In the genomic region with DNA sequence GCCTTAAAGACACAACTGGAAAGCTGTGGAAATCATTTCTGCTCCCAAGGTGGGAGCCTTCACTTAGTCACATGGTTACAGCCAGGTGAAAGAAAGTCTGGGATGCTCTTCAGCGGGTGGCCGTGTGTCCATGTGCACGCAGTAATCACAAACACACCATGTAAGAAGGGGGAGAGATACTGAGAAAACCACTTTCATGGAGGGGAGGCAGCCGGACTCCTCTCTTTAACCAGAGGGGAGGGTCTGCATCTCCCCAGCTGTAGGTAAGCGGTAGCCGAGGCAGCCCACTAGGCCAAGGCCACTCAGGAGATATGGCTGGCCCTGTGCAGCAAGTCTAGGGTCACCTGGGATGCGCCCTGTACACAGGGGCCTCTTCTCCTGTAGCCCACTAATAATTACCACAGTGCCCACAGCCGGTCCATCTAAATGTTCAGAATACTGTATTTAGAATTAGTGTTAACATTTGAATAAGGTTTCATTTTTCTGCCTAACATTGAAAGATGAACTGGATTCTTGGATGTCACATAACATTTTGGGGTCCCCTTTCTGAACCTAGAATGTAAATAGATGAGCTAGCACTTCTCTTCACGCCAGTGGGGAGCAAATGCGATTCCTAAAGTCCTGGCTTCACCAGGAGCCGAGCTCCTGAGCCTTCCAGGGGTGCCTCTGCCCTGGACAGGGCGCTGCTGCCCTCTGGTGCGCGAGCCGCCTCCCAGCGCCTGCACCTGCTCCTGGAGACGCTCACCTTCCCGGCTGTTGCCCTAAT, we compare ENCODE assay signal across 1 cellular context.
TF ChIP-seq lines count a peak whose summit lies in the region.

No MANE protein-coding gene starts in this region.

TF ChIP-seq in HepG2, 621 proteins besides CTCF, POLR2A, EP300 and RAD21 (continued from another document):
- TF ChIP-seq, protein P1, sequence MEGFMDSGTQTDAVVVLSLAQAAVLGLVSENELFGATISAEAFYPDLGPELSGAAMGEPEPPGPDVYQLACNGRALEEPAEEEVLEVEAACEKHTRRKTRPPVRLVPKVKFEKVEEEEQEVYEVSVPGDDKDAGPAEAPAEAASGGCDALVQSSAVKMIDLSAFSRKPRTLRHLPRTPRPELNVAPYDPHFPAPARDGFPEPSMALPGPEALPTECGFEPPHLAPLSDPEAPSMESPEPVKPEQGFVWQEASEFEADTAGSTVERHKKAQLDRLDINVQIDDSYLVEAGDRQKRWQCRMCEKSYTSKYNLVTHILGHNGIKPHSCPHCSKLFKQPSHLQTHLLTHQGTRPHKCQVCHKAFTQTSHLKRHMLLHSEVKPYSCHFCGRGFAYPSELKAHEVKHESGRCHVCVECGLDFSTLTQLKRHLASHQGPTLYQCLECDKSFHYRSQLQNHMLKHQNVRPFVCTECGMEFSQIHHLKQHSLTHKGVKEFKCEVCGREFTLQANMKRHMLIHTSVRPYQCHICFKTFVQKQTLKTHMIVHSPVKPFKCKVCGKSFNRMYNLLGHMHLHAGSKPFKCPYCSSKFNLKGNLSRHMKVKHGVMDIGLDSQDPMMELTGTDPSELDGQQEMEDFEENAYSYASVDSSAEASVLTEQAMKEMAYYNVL (CRISPR knock-in tag; IDR thresholded peaks at IDR 0.05; ENCODE audit: borderline replicate concordance), result peak; percentile 80
- TF ChIP-seq, protein P2, sequence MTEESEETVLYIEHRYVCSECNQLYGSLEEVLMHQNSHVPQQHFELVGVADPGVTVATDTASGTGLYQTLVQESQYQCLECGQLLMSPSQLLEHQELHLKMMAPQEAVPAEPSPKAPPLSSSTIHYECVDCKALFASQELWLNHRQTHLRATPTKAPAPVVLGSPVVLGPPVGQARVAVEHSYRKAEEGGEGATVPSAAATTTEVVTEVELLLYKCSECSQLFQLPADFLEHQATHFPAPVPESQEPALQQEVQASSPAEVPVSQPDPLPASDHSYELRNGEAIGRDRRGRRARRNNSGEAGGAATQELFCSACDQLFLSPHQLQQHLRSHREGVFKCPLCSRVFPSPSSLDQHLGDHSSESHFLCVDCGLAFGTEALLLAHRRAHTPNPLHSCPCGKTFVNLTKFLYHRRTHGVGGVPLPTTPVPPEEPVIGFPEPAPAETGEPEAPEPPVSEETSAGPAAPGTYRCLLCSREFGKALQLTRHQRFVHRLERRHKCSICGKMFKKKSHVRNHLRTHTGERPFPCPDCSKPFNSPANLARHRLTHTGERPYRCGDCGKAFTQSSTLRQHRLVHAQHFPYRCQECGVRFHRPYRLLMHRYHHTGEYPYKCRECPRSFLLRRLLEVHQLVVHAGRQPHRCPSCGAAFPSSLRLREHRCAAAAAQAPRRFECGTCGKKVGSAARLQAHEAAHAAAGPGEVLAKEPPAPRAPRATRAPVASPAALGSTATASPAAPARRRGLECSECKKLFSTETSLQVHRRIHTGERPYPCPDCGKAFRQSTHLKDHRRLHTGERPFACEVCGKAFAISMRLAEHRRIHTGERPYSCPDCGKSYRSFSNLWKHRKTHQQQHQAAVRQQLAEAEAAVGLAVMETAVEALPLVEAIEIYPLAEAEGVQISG (CRISPR knock-in tag; IDR thresholded peaks at IDR 0.05), result peak; percentile 45; the same call in 1 of the 2 replicates
- TF ChIP-seq DPF2 (CRISPR knock-in tag; IDR thresholded peaks at IDR 0.05; ENCODE audit: borderline replicate concordance, low read depth) (no peak), KDM5B (CRISPR knock-in tag; IDR thresholded peaks at IDR 0.05; ENCODE audit: borderline replicate concordance) (peak; percentile 75; the same call in 1 of the 2 replicates), ZKSCAN8 (CRISPR knock-in tag; IDR thresholded peaks at IDR 0.05; ENCODE audit: borderline replicate concordance) (peak; percentile 78; the same call in 1 of the 2 replicates), ELF3 (CRISPR knock-in tag; IDR thresholded peaks at IDR 0.05) (peak; percentile 66), CBFB (CRISPR knock-in tag; IDR thresholded peaks at IDR 0.05) (0 out of 2 replicates have a peak, but pooled peaks have one; percentile 27), YEATS2 (CRISPR knock-in tag; IDR thresholded peaks at IDR 0.05; ENCODE audit: borderline replicate concordance) (peak; percentile 33; the same call in 1 of the 2 replicates), RXRB (CRISPR knock-in tag; IDR thresholded peaks at IDR 0.05; ENCODE audit: borderline replicate concordance) (0 out of 2 replicates have a peak, but pooled peaks have one; percentile 14), ZNF547 (CRISPR knock-in tag; IDR thresholded peaks at IDR 0.05) (peak; percentile 15; the same call in 1 of the 2 replicates), ZNF562 (CRISPR knock-in tag; IDR thresholded peaks at IDR 0.05; ENCODE audit: borderline replicate concordance) (no peak), ZEB1 (IDR thresholded peaks at IDR 0.05; ENCODE audit: insufficient replicate concordance, low read depth) (peak; percentile 41), FOXM1 (CRISPR knock-in tag; IDR thresholded peaks at IDR 0.05) (no peak), TBX2 (CRISPR knock-in tag; IDR thresholded peaks at IDR 0.05; ENCODE audit: borderline replicate concordance) (peak; percentile 62), SALL1 (CRISPR knock-in tag; IDR thresholded peaks at IDR 0.05) (peak; percentile 63), ZNF335 (CRISPR knock-in tag; IDR thresholded peaks at IDR 0.05) (peak; percentile 76; the same call in 1 of the 2 replicates), U2AF2 (IDR thresholded peaks at IDR 0.05; ENCODE audit: low read depth, low read length) (no peak), ZNF205 (CRISPR knock-in tag; IDR thresholded peaks at IDR 0.05) (peak; percentile 77; the same call in 1 of the 2 replicates), ZNF235 (CRISPR knock-in tag; IDR thresholded peaks at IDR 0.05; ENCODE audit: borderline replicate concordance) (peak; percentile 24; the same call in 1 of the 2 replicates), MIER2 (CRISPR knock-in tag; IDR thresholded peaks at IDR 0.05) (0 out of 2 replicates have a peak, but pooled peaks have one; percentile 51), AGO1 (IDR thresholded peaks at IDR 0.05; ENCODE audit: low read depth, low read length, poor library complexity, severe bottlenecking) (peak; percentile 59), CAMTA2 (CRISPR knock-in tag; IDR thresholded peaks at IDR 0.05; ENCODE audit: borderline replicate concordance) (0 out of 2 replicates have a peak, but pooled peaks have one; percentile 65), KDM3A (CRISPR knock-in tag; IDR thresholded peaks at IDR 0.05; ENCODE audit: low read depth) (peak; percentile 87; the same call in 1 of the 2 replicates), ZNF30 (CRISPR knock-in tag; IDR thresholded peaks at IDR 0.05) (no peak), STAG1 (CRISPR knock-in tag; IDR thresholded peaks at IDR 0.05) (peak; percentile 100), FOXP1 (IDR thresholded peaks at IDR 0.05) (no peak), FOXP1 (CRISPR knock-in tag; IDR thresholded peaks at IDR 0.05) (no peak), ZSCAN9 (CRISPR knock-in tag; IDR thresholded peaks at IDR 0.05; ENCODE audit: borderline replicate concordance) (peak; percentile 51; the same call in 1 of the 2 replicates), ZNF558 (CRISPR knock-in tag; IDR thresholded peaks at IDR 0.05; ENCODE audit: borderline replicate concordance) (no peak), SPEN (CRISPR knock-in tag; IDR thresholded peaks at IDR 0.05; ENCODE audit: low read depth) (peak; percentile 22; the same call in 1 of the 2 replicates), FOSL2 (CRISPR knock-in tag; IDR thresholded peaks at IDR 0.05) (peak; percentile 37; the same call in 1 of the 2 replicates), NFE2L1 (CRISPR knock-in tag; IDR thresholded peaks at IDR 0.05; ENCODE audit: borderline replicate concordance) (no peak), ZNF652 (CRISPR knock-in tag; IDR thresholded peaks at IDR 0.05; ENCODE audit: borderline replicate concordance, low read depth) (0 out of 2 replicates have a peak, but pooled peaks have one; percentile 37), PPARG (CRISPR knock-in tag; conservative IDR thresholded peaks at IDR 0.05) (peak; percentile 52), BRCA1 (CRISPR knock-in tag; IDR thresholded peaks at IDR 0.05) (no peak), MXI1 (IDR thresholded peaks at IDR 0.05; ENCODE audit: borderline replicate concordance, low read depth, low read length) (peak; percentile 31; the same call in 1 of the 3 replicates), MIER3 (CRISPR knock-in tag; IDR thresholded peaks at IDR 0.05; ENCODE audit: borderline replicate concordance) (peak; percentile 62; the same call in 1 of the 2 replicates), EED (CRISPR knock-in tag; IDR thresholded peaks at IDR 0.05) (no peak), IRF2 (CRISPR knock-in tag; IDR thresholded peaks at IDR 0.05) (peak; percentile 66), HDAC6 (IDR thresholded peaks at IDR 0.05; ENCODE audit: low read depth, low read length) (no peak)
- TF ChIP-seq, protein P3, sequence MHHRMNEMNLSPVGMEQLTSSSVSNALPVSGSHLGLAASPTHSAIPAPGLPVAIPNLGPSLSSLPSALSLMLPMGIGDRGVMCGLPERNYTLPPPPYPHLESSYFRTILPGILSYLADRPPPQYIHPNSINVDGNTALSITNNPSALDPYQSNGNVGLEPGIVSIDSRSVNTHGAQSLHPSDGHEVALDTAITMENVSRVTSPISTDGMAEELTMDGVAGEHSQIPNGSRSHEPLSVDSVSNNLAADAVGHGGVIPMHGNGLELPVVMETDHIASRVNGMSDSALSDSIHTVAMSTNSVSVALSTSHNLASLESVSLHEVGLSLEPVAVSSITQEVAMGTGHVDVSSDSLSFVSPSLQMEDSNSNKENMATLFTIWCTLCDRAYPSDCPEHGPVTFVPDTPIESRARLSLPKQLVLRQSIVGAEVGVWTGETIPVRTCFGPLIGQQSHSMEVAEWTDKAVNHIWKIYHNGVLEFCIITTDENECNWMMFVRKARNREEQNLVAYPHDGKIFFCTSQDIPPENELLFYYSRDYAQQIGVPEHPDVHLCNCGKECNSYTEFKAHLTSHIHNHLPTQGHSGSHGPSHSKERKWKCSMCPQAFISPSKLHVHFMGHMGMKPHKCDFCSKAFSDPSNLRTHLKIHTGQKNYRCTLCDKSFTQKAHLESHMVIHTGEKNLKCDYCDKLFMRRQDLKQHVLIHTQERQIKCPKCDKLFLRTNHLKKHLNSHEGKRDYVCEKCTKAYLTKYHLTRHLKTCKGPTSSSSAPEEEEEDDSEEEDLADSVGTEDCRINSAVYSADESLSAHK (CRISPR knock-in tag; IDR thresholded peaks at IDR 0.05; ENCODE audit: borderline replicate concordance), result no peak
- TF ChIP-seq, protein P4, sequence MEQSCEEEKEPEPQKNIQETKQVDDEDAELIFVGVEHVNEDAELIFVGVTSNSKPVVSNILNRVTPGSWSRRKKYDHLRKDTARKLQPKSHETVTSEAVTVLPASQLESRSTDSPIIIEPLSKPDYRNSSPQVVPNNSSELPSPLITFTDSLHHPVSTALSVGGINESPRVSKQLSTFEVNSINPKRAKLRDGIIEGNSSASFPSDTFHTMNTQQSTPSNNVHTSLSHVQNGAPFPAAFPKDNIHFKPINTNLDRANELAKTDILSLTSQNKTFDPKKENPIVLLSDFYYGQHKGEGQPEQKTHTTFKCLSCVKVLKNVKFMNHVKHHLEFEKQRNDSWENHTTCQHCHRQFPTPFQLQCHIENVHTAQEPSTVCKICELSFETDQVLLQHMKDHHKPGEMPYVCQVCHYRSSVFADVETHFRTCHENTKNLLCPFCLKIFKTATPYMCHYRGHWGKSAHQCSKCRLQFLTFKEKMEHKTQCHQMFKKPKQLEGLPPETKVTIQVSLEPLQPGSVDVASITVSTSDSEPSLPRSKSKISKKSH (CRISPR knock-in tag; IDR thresholded peaks at IDR 0.05; ENCODE audit: borderline replicate concordance), result no peak
- TF ChIP-seq, protein P5, sequence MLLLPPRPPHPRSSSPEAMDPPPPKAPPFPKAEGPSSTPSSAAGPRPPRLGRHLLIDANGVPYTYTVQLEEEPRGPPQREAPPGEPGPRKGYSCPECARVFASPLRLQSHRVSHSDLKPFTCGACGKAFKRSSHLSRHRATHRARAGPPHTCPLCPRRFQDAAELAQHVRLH (CRISPR knock-in tag; IDR thresholded peaks at IDR 0.05; ENCODE audit: borderline replicate concordance, low read depth), result peak; percentile 41; the same call in 1 of the 2 replicates
- TF ChIP-seq, protein P6, sequence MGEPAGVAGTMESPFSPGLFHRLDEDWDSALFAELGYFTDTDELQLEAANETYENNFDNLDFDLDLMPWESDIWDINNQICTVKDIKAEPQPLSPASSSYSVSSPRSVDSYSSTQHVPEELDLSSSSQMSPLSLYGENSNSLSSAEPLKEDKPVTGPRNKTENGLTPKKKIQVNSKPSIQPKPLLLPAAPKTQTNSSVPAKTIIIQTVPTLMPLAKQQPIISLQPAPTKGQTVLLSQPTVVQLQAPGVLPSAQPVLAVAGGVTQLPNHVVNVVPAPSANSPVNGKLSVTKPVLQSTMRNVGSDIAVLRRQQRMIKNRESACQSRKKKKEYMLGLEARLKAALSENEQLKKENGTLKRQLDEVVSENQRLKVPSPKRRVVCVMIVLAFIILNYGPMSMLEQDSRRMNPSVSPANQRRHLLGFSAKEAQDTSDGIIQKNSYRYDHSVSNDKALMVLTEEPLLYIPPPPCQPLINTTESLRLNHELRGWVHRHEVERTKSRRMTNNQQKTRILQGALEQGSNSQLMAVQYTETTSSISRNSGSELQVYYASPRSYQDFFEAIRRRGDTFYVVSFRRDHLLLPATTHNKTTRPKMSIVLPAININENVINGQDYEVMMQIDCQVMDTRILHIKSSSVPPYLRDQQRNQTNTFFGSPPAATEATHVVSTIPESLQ (CRISPR knock-in tag; conservative IDR thresholded peaks at IDR 0.05), result 0 out of 2 replicates have a peak, but pooled peaks have one; percentile 76
- TF ChIP-seq, protein P7, sequence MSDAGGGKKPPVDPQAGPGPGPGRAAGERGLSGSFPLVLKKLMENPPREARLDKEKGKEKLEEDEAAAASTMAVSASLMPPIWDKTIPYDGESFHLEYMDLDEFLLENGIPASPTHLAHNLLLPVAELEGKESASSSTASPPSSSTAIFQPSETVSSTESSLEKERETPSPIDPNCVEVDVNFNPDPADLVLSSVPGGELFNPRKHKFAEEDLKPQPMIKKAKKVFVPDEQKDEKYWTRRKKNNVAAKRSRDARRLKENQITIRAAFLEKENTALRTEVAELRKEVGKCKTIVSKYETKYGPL (CRISPR knock-in tag; IDR thresholded peaks at IDR 0.05), result 0 out of 2 replicates have a peak, but pooled peaks have one; percentile 7
- TF ChIP-seq, protein P8, sequence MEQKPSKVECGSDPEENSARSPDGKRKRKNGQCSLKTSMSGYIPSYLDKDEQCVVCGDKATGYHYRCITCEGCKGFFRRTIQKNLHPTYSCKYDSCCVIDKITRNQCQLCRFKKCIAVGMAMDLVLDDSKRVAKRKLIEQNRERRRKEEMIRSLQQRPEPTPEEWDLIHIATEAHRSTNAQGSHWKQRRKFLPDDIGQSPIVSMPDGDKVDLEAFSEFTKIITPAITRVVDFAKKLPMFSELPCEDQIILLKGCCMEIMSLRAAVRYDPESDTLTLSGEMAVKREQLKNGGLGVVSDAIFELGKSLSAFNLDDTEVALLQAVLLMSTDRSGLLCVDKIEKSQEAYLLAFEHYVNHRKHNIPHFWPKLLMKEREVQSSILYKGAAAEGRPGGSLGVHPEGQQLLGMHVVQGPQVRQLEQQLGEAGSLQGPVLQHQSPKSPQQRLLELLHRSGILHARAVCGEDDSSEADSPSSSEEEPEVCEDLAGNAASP (CRISPR knock-in tag; IDR thresholded peaks at IDR 0.05; ENCODE audit: borderline replicate concordance), result peak; percentile 69
- TF ChIP-seq, protein P9, sequence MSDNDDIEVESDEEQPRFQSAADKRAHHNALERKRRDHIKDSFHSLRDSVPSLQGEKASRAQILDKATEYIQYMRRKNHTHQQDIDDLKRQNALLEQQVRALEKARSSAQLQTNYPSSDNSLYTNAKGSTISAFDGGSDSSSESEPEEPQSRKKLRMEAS (IDR thresholded peaks at IDR 0.05), result peak; percentile 32; the same call in 1 of the 2 replicates
TF ChIP-seq in HepG2: peak in this region for 123.
